ENCODE assay signal across 26 cellular contexts in genomic region chr3:178169421-178169820, GRCh38.
"Had no signal": no experiment of that assay in that cellular context is flagged by ENCODE, and none has a peak within 500 bp of the region (broad histone marks: within the 10 kb centered on the region; RNA-seq: fewer than 3 reads in every experiment).

No MANE protein-coding gene starts in this region.

- H3K36me3 Mint-ChIP-seq: activated naive CD4-positive, alpha-beta T cell treated with anti-CD3 and anti-CD28 coated beads, Interleukin-2, amount 50 U/mL, for 72 hours had no signal

- H3K36me3 ChIP-seq: ascending aorta had no signal

- H3K27ac ChIP-seq: body of pancreas, RWPE1 had no signal

- ATAC-seq: activated CD4-positive, CD25-positive, alpha-beta regulatory T cell treated with anti-CD3 and anti-CD28 coated beads, Interleukin-2, amount 50 U/mL, for 24 hours; activated CD8-positive, alpha-beta T cell treated with anti-CD3 and anti-CD28 coated beads, Interleukin-2, amount 10 ng/mL, durations not matched to agents 7 days and 5 days; activated naive CD4-positive, alpha-beta T cell treated with anti-CD3 and anti-CD28 coated beads, Interleukin-2, amount 50 U/mL, for 72 hours; activated naive CD8-positive, alpha-beta T cell treated with anti-CD3 and anti-CD28 coated beads, Interleukin-2, amount 50 U/mL, for 24 hours; body of pancreas; Panc1 had no signal

- H3K9me3 ChIP-seq: ascending aorta, body of pancreas had no signal

- H3K4me3 Mint-ChIP-seq: activated CD8-positive, alpha-beta T cell treated with anti-CD3 and anti-CD28 coated beads, Interleukin-2, amount 10 ng/mL, durations not matched to agents 7 days and 5 days; activated naive CD8-positive, alpha-beta T cell treated with anti-CD3 and anti-CD28 coated beads, Interleukin-2, amount 50 U/mL, for 24 hours; activated T-cell treated with anti-CD3 and anti-CD28 coated beads, Interleukin-2, amount 50 U/mL, for 24 hours; activated T-helper 1 cell treated with anti-CD3 and anti-CD28 coated beads, Interleukin-12 subunit alpha, Interleukin-12 subunit beta, Interleukin-2, Interleukin-4 antibody, amounts not matched to agents 30 ng/mL and 10 ng/mL and 1 ng/mL, durations not matched to agents 14 hours and 24 hours and 36 hours had no signal

- H3K4me3 ChIP-seq: ascending aorta, body of pancreas had no signal

- H3K27me3 Mint-ChIP-seq: activated naive CD8-positive, alpha-beta T cell treated with anti-CD3 and anti-CD28 coated beads, Interleukin-2, amount 50 U/mL, for 24 hours; activated T-cell treated with anti-CD3 and anti-CD28 coated beads, Interleukin-2, amount 50 U/mL, for 24 hours had no signal

- H3K4me1 Mint-ChIP-seq: activated naive CD8-positive, alpha-beta T cell treated with anti-CD3 and anti-CD28 coated beads, Interleukin-2, amount 50 U/mL, for 24 hours had no signal

- H3K27me3 ChIP-seq: ascending aorta, body of pancreas had no signal

- H3K9me3 Mint-ChIP-seq: activated naive CD8-positive, alpha-beta T cell treated with anti-CD3 and anti-CD28 coated beads, Interleukin-2, amount 50 U/mL, for 24 hours; activated T-cell treated with anti-CD3 and anti-CD28 coated beads, Interleukin-2, amount 50 U/mL, for 24 hours; activated T-helper 1 cell treated with anti-CD3 and anti-CD28 coated beads, Interleukin-12 subunit alpha, Interleukin-12 subunit beta, Interleukin-2, Interleukin-4 antibody, amounts not matched to agents 30 ng/mL and 10 ng/mL and 1 ng/mL, durations not matched to agents 14 hours and 24 hours and 36 hours had no signal

- H3K27ac Mint-ChIP-seq: activated CD8-positive, alpha-beta T cell treated with anti-CD3 and anti-CD28 coated beads, Interleukin-2, amount 10 ng/mL, durations not matched to agents 7 days and 5 days; activated naive CD4-positive, alpha-beta T cell treated with anti-CD3 and anti-CD28 coated beads, Interleukin-2, amount 50 U/mL, for 72 hours; activated naive CD8-positive, alpha-beta T cell treated with anti-CD3 and anti-CD28 coated beads, Interleukin-2, amount 50 U/mL, for 24 hours; activated T-cell treated with anti-CD3 and anti-CD28 coated beads, Interleukin-2, amount 50 U/mL, for 24 hours; activated T-helper 1 cell treated with anti-CD3 and anti-CD28 coated beads, Interleukin-12 subunit alpha, Interleukin-12 subunit beta, Interleukin-2, Interleukin-4 antibody, amounts not matched to agents 30 ng/mL and 10 ng/mL and 1 ng/mL, durations not matched to agents 14 hours and 24 hours and 36 hours had no signal

- H3K4me1 ChIP-seq: body of pancreas had no signal

- DNase-seq: activated CD4-positive, alpha-beta T cell treated with anti-CD3 and anti-CD28 coated beads for 4 hours; activated CD8-positive, alpha-beta T cell treated with anti-CD3 and anti-CD28 coated beads, Interleukin-2, amount 10 ng/mL, durations not matched to agents 7 days and 5 days; activated effector memory CD4-positive, alpha-beta T cell treated with anti-CD3 and anti-CD28 coated beads, Interleukin-2, amount 50 U/mL, for 16 hours; activated naive CD4-positive, alpha-beta T cell treated with Interleukin-2 at 50 U/mL for 16 hours; activated naive CD8-positive, alpha-beta T cell treated with anti-CD3 and anti-CD28 coated beads, Interleukin-2, amount 50 U/mL, for 24 hours; activated T-cell treated with anti-CD3 and anti-CD28 coated beads, Interleukin-2, amount 50 U/mL, for 24 hours; amniotic stem cell; body of pancreas; central memory CD4-positive, alpha-beta T cell; Kasumi-1; NCI-H1105 treated with DMSO at 0.1 percent for 48 hours; NCI-H1436 treated with DMSO at 0.1 percent for 48 hours; NCI-H187; NCI-H2081; NCI-H510A treated with DMSO at 0.1 percent for 48 hours; NCI-H69; NK-92 treated with Interleukin-12 subunit alpha and Interleukin-12 subunit beta, amount 100 ng/mL, for 24 hours; OCI-M1; SHP77; T-helper 1 cell had no signal
